ENCODE assay signal across 1 cellular context in the genomic region with DNA sequence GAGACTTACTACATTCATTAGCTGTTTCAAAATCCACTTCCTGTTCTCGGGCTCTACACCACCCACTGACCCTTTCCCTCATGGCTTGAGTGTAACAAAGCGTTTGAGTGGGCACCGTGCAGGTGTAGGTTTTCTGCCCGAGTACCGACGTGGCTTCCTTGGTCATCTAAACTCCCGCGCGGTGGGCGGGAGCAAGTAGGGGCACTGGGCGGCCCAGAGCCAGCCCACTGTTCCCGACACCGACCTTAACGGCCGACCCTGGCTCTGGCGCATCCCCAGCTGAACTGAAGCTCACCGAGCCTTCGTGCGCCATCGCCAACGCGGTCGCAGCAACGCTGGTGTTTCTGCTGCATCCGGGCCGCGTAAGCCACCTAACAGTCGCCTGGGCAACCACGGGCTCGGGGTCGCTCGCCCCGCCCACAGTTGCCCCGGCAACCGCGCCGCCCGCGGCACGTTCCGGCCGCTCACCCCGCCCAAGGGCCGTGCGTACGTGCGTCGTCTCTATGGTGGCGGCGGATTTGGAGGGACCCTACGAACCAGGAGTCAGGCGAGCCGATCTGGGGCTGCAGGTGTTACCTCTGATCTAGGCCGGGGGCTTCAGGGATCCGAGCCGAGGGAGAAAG.
A peak's percentile ranks its signal among the peaks of the same experiment; 100 is the strongest.
TF ChIP-seq lines count a peak whose summit lies in the region.

Gene C2orf81 (minus strand): TSS at position 372 of the 623 bp plus-strand sequence. CDS start 59 bp downstream, at position 313.
Gene WDR54 (plus strand): TSS at position 483 of the 623 bp plus-strand sequence. CDS start 424 bp downstream, outside the sequence.

TF ChIP-seq in GM12878, 131 proteins besides CTCF, POLR2A, EP300 and RAD21 (continued from another document and continues in another):
- no peak for TF ChIP-seq ZNF592 (IDR thresholded peaks at IDR 0.05)
- TF ChIP-seq NFXL1 (IDR thresholded peaks at IDR 0.05; ENCODE audit: borderline replicate concordance): no peak
- TF ChIP-seq KDM1A (IDR thresholded peaks at IDR 0.05; ENCODE audit: borderline replicate concordance): no peak
- no peak for TF ChIP-seq NFIC (IDR thresholded peaks at IDR 0.05; ENCODE audit: low read depth, low read length)
- TF ChIP-seq USF1 (IDR thresholded peaks at IDR 0.05; ENCODE audit: borderline replicate concordance, extremely low read length, insufficient read depth, low read depth, low read length): no peak
- TF ChIP-seq RB1 (IDR thresholded peaks at IDR 0.05; ENCODE audit: borderline replicate concordance): peak; percentile 88; the same call in 1 of the 2 replicates
- TF ChIP-seq ZNF207 (IDR thresholded peaks at IDR 0.05; ENCODE audit: borderline replicate concordance): peak; percentile 82; the same call in 1 of the 2 replicates
- no peak for TF ChIP-seq SKIL (IDR thresholded peaks at IDR 0.05; ENCODE audit: low read depth, poor library complexity, severe bottlenecking)
- TF ChIP-seq PAX8 (IDR thresholded peaks at IDR 0.05): no peak
- peak; percentile 87 for TF ChIP-seq TAF1 (IDR thresholded peaks at IDR 0.05; ENCODE audit: borderline replicate concordance, low read depth, low read length)
- peak; percentile 89 for TF ChIP-seq SMAD5 (IDR thresholded peaks at IDR 0.05; ENCODE audit: low read depth)
- peak; percentile 8; the same call in 1 of the 2 replicates for TF ChIP-seq SREBF2 (IDR thresholded peaks at IDR 0.05; ENCODE audit: low read length)
- peak; percentile 75; the same call in 1 of the 2 replicates for TF ChIP-seq BACH1 (IDR thresholded peaks at IDR 0.05; ENCODE audit: borderline replicate concordance)
- peak in 1 of 2 experiments; percentile 97; a peak in 1 of 3 replicates for TF ChIP-seq EGR1 (IDR thresholded peaks at IDR 0.05; ENCODE audit: borderline replicate concordance in 1 of 2, low read depth in 2 of 2, low read length in 2 of 2)
- TF ChIP-seq TCF12 (IDR thresholded peaks at IDR 0.05; ENCODE audit: low read depth, low read length): 0 out of 2 replicates have a peak, but pooled peaks have one; percentile 33
- TF ChIP-seq, protein P1, sequence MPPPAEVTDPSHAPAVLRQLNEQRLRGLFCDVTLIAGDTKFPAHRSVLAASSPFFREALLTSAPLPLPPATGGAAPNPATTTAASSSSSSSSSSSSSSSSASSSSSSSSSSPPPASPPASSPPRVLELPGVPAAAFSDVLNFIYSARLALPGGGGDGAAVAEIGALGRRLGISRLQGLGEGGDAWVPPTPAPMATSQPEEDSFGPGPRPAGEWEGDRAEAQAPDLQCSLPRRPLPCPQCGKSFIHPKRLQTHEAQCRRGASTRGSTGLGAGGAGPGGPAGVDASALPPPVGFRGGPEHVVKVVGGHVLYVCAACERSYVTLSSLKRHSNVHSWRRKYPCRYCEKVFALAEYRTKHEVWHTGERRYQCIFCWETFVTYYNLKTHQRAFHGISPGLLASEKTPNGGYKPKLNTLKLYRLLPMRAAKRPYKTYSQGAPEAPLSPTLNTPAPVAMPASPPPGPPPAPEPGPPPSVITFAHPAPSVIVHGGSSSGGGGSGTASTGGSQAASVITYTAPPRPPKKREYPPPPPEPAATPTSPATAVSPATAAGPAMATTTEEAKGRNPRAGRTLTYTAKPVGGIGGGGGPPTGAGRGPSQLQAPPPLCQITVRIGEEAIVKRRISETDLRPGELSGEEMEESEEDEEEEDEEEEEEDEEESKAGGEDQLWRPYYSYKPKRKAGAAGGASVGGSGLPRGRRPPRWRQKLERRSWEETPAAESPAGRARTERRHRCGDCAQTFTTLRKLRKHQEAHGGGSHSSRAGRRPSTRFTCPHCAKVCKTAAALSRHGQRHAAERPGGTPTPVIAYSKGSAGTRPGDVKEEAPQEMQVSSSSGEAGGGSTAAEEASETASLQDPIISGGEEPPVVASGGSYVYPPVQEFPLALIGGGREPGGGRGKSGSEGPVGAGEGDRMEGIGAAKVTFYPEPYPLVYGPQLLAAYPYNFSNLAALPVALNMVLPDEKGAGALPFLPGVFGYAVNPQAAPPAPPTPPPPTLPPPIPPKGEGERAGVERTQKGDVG (CRISPR knock-in tag; IDR thresholded peaks at IDR 0.05): no peak
- no peak for TF ChIP-seq ZNF217 (IDR thresholded peaks at IDR 0.05)
- no peak for TF ChIP-seq JUNB (IDR thresholded peaks at IDR 0.05)
- TF ChIP-seq USF2 (IDR thresholded peaks at IDR 0.05; ENCODE audit: borderline replicate concordance, low read depth, low read length): no peak
- peak; percentile 73; the same call in 1 of the 2 replicates for TF ChIP-seq SPI1 (IDR thresholded peaks at IDR 0.05; ENCODE audit: borderline replicate concordance, insufficient read depth, low read depth, low read length)
- no peak for TF ChIP-seq FOS (IDR thresholded peaks at IDR 0.05; ENCODE audit: borderline replicate concordance, extremely low read depth, insufficient read length)
- TF ChIP-seq ZNF622 (IDR thresholded peaks at IDR 0.05): no peak
- TF ChIP-seq, protein P2, sequence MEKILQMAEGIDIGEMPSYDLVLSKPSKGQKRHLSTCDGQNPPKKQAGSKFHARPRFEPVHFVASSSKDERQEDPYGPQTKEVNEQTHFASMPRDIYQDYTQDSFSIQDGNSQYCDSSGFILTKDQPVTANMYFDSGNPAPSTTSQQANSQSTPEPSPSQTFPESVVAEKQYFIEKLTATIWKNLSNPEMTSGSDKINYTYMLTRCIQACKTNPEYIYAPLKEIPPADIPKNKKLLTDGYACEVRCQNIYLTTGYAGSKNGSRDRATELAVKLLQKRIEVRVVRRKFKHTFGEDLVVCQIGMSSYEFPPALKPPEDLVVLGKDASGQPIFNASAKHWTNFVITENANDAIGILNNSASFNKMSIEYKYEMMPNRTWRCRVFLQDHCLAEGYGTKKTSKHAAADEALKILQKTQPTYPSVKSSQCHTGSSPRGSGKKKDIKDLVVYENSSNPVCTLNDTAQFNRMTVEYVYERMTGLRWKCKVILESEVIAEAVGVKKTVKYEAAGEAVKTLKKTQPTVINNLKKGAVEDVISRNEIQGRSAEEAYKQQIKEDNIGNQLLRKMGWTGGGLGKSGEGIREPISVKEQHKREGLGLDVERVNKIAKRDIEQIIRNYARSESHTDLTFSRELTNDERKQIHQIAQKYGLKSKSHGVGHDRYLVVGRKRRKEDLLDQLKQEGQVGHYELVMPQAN (conservative IDR thresholded peaks at IDR 0.05): peak; percentile 86
- 0 out of 2 replicates have a peak, but pooled peaks have one; percentile 5 for TF ChIP-seq CBX5 (IDR thresholded peaks at IDR 0.05; ENCODE audit: low read depth)
- peak; percentile 99 for TF ChIP-seq BMI1 (IDR thresholded peaks at IDR 0.05; ENCODE audit: borderline replicate concordance)
- TF ChIP-seq FOXK2 (IDR thresholded peaks at IDR 0.05): peak; percentile 26; the same call in 1 of the 2 replicates
- peak; percentile 79 for TF ChIP-seq TBL1XR1 (IDR thresholded peaks at IDR 0.05; ENCODE audit: low read depth, low read length)
- TF ChIP-seq POLR2AphosphoS2 (IDR thresholded peaks at IDR 0.05; ENCODE audit: low read depth, low read length): peak; percentile 28; the same call in 1 of the 2 replicates
- TF ChIP-seq SMAD1 (IDR thresholded peaks at IDR 0.05; ENCODE audit: low read depth, partially characterized antibody): peak; percentile 44
- TF ChIP-seq KAT2A (conservative IDR thresholded peaks at IDR 0.05; ENCODE audit: control insufficient read depth, low read depth, low read length): no peak
- 0 out of 2 replicates have a peak, but pooled peaks have one; percentile 19 for TF ChIP-seq TARDBP (IDR thresholded peaks at IDR 0.05; ENCODE audit: borderline replicate concordance)
- TF ChIP-seq BHLHE40 (IDR thresholded peaks at IDR 0.05; ENCODE audit: borderline replicate concordance in 1 of 2, low read depth in 2 of 2, low read length in 1 of 2): peak; percentile 98 to 99
- TF ChIP-seq MAX (IDR thresholded peaks at IDR 0.05; ENCODE audit: low read depth, low read length): peak; percentile 92
- 0 out of 2 replicates have a peak, but pooled peaks have one; percentile 27 for TF ChIP-seq STAT1 (conservative IDR thresholded peaks at IDR 0.05)
- no peak; the same call in 1 of the 2 replicates for TF ChIP-seq CREM (IDR thresholded peaks at IDR 0.05; ENCODE audit: low read depth)
- TF ChIP-seq YY1 (IDR thresholded peaks at IDR 0.05; ENCODE audit: low read depth, low read length): peak; percentile 82
- TF ChIP-seq MEF2A (IDR thresholded peaks at IDR 0.05; ENCODE audit: insufficient read depth, low read depth, low read length): 0 out of 2 replicates have a peak, but pooled peaks have one; percentile 4
- TF ChIP-seq WRNIP1 (IDR thresholded peaks at IDR 0.05; ENCODE audit: borderline replicate concordance, low read depth, low read length): no peak
- TF ChIP-seq BCL3 (IDR thresholded peaks at IDR 0.05; ENCODE audit: borderline replicate concordance, insufficient read depth, low read depth, low read length, poor library complexity, severe bottlenecking): no peak
